Comparison of ENCODE assay signal across 2 cellular contexts in genomic region chr5:83474986-83475385, GRCh38.
TF ChIP-seq lines count a peak whose summit lies in the region.

No MANE protein-coding gene starts in this region.

TF ChIP-seq in SK-N-SH, 30 proteins besides CTCF, POLR2A, EP300 and RAD21 (continued from another document):
- TF ChIP-seq RCOR1 (IDR thresholded peaks at IDR 0.05; ENCODE audit: low read length): no peak
- no peak for TF ChIP-seq FOSL2 (IDR thresholded peaks at IDR 0.05; ENCODE audit: borderline replicate concordance, low read depth)
- TF ChIP-seq TAF1 (IDR thresholded peaks at IDR 0.05; ENCODE audit: borderline replicate concordance, low read depth, low read length): no peak
- TF ChIP-seq NRF1 (IDR thresholded peaks at IDR 0.05; ENCODE audit: low read depth, low read length): no peak

TF ChIP-seq in SK-N-SH treated with all-trans-retinoic acid at 6 μM for 48 hours, 23 proteins besides CTCF, POLR2A, EP300 and RAD21 (continued from another document):
- TF ChIP-seq, protein P1, sequence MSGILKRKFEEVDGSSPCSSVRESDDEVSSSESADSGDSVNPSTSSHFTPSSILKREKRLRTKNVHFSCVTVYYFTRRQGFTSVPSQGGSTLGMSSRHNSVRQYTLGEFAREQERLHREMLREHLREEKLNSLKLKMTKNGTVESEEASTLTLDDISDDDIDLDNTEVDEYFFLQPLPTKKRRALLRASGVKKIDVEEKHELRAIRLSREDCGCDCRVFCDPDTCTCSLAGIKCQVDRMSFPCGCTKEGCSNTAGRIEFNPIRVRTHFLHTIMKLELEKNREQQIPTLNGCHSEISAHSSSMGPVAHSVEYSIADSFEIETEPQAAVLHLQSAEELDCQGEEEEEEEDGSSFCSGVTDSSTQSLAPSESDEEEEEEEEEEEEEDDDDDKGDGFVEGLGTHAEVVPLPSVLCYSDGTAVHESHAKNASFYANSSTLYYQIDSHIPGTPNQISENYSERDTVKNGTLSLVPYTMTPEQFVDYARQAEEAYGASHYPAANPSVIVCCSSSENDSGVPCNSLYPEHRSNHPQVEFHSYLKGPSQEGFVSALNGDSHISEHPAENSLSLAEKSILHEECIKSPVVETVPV (CRISPR knock-in tag; IDR thresholded peaks at IDR 0.05): no peak
- TF ChIP-seq, protein P2, sequence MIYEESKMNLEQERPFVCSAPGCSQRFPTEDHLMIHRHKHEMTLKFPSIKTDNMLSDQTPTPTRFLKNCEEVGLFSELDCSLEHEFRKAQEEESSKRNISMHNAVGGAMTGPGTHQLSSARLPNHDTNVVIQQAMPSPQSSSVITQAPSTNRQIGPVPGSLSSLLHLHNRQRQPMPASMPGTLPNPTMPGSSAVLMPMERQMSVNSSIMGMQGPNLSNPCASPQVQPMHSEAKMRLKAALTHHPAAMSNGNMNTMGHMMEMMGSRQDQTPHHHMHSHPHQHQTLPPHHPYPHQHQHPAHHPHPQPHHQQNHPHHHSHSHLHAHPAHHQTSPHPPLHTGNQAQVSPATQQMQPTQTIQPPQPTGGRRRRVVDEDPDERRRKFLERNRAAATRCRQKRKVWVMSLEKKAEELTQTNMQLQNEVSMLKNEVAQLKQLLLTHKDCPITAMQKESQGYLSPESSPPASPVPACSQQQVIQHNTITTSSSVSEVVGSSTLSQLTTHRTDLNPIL (CRISPR knock-in tag; IDR thresholded peaks at IDR 0.05; ENCODE audit: low read depth): no peak
- no peak for TF ChIP-seq ISL1 (CRISPR knock-in tag; IDR thresholded peaks at IDR 0.05)
